ENCODE assay signal across 8 cellular contexts in the genomic region with DNA sequence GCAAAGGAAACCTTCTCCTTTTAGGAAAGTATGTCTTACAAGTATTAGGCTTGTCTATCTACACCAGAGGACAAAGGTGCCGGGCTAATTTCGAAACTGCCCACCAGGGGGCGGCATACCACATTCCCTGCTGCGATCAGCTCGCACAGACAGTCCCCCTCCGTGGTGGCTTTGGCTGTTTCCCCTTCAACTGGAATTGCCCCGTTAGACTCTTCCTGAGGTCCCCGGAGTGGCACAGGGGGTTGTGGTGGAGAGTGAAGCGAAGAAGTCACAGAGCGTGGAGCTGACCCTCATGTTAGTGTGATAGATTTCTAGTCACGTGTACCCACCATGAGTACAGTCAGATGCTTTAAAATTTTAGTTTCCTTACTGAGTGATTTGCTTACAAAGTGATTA. TPM values are rescaled to one million over a fixed set of nuclear protein-coding genes. Genes with fewer than 3 reads are reported as not detected.
DNase-seq lines count a peak whose midpoint lies in the region; ATAC-seq, FAIRE-seq and TF ChIP-seq lines count a peak whose summit lies in the region.

No MANE protein-coding gene starts in this region.

- H3K27ac Mint-ChIP-seq in T-helper 1 cell treated with Interleukin-12 subunit alpha and Interleukin-12 subunit beta and Interleukin-4 antibody, amounts not matched to agents 30 μg/mL and 1 μg/mL, for 36 hours: peak overlapping the region; percentile 92

- TF ChIP-seq POLR2A in GM12892 (IDR thresholded peaks at IDR 0.05; ENCODE audit: low read depth, low read length): no peak; the same call in 1 of the 2 replicates

- in situ Hi-C loops in GM13976 (cut with MboI; ENCODE audit: low sequenced_read_pairs, unreplicated experiment): loop anchor here (5.0 kb wide), 1 partner anchor 38 kb away; no protein-coding TSS in a partner anchor

- peak; percentile 70 for TF ChIP-seq CTCF in GM13976 (IDR thresholded peaks at IDR 0.05; ENCODE audit: borderline replicate concordance, control extremely low read depth, extremely low read depth, insufficient read depth, missing control alignments)

- H3K4me3 Mint-ChIP-seq in T-helper 1 cell treated with Interleukin-12 subunit alpha and Interleukin-12 subunit beta and Interleukin-4 antibody, amounts not matched to agents 30 μg/mL and 1 μg/mL, for 36 hours: peak overlapping the region; percentile 87

- ATAC-seq in HG02763 (IDR thresholded peaks at IDR 0.05; ENCODE audit: unreplicated experiment): peak; percentile 62

- H3K4me1 Mint-ChIP-seq in T-helper 1 cell treated with Interleukin-12 subunit alpha and Interleukin-12 subunit beta and Interleukin-4 antibody, amounts not matched to agents 30 μg/mL and 1 μg/mL, for 36 hours (ENCODE audit: low read depth): peaks cover 47% of the 10 kb centered on the region

- DNase-seq in GM13976 (ENCODE audit: low spot score) (peak; percentile 47), NCI-H128 (lab: John Stamatoyannopoulos, UW; ENCODE audit: unreplicated experiment) (peak; percentile 40), amygdala (lab: John Stamatoyannopoulos, UW) (peak in 55 of 56 donors; percentile 7 to 94 (median 69)), hepatic stellate cell (ENCODE audit: low spot score) (peak; percentile 75), renal cortical epithelial cell (ENCODE audit: low read depth) (peak; percentile 66), GM12892 (ENCODE audit: insufficient read length) (no peak)

- H3K9me3 Mint-ChIP-seq in T-helper 1 cell treated with Interleukin-12 subunit alpha and Interleukin-12 subunit beta and Interleukin-4 antibody, amounts not matched to agents 30 μg/mL and 1 μg/mL, for 36 hours: no peaks in the 10 kb centered on the region

- peaks cover 5% of the 10 kb centered on the region for H3K27me3 Mint-ChIP-seq in T-helper 1 cell treated with Interleukin-12 subunit alpha and Interleukin-12 subunit beta and Interleukin-4 antibody, amounts not matched to agents 30 μg/mL and 1 μg/mL, for 36 hours (ENCODE audit: low read depth)

- H3K36me3 Mint-ChIP-seq in T-helper 1 cell treated with Interleukin-12 subunit alpha and Interleukin-12 subunit beta and Interleukin-4 antibody, amounts not matched to agents 30 μg/mL and 1 μg/mL, for 36 hours (ENCODE audit: low read depth): no peaks in the 10 kb centered on the region

- FAIRE-seq in GM12892 (lab: Jason Lieb, UNC): no peak

RNA-seq across cellular contexts. Expression of a gene that starts 17.5 kb away (rescaled TPM):
- total RNA-seq in renal cortical epithelial cell: 19.9 and 107 TPM in 2 replicates
- polyA plus RNA-seq in GM12892 (2012; ENCODE audit: missing spikeins): 184 TPM

RNA-seq across cellular contexts. Expression of a gene that starts 20.3 kb away (rescaled TPM):
- 75.5 and 111 TPM in 2 replicates for total RNA-seq in renal cortical epithelial cell
- polyA plus RNA-seq in GM12892 (2012; ENCODE audit: missing spikeins): 53.8 TPM

RNA-seq across cellular contexts. Expression of a gene that starts 39.3 kb away (rescaled TPM):
- 2.6 and 4.3 TPM in 2 replicates for total RNA-seq in renal cortical epithelial cell
- polyA plus RNA-seq in GM12892 (2012; ENCODE audit: missing spikeins): 3.2 TPM
